Comparison of ENCODE assay signal across 8 cellular contexts in genomic region chr1:148151911-148152391, GRCh38. TPM values are rescaled to one million over a fixed set of nuclear protein-coding genes. Genes with fewer than 3 reads are reported as not detected.
DNase-seq lines count a peak whose midpoint lies in the region; ATAC-seq, FAIRE-seq and TF ChIP-seq lines count a peak whose summit lies in the region.
"Not testable (repeated sequence)": the region's sequence is repeated elsewhere in the genome, so short reads cannot be mapped to it uniquely, and the experiment has no call there.

Gene NBPF11 (minus strand): TSS chr1:148152281. CDS start chr1:148127003, 25,278 bp downstream.

- peak; percentile 40 for FAIRE-seq in RCC 7860 (lab: Jason Lieb, UNC)

- H3K9me2 ChIP-seq in GM23338 (ENCODE audit: insufficient read depth) = not testable (repeated sequence)

- H3K4me3 ChIP-seq in GM23338 = peak within 1 kb of the TSS; percentile 81
- peak within 1 kb of the TSS; percentile 59 to 63 for H3K4me3 ChIP-seq in esophagus (ENCODE audit: low read depth in 1 of 2, low read length in 2 of 2)
- peak within 1 kb of the TSS; percentile 33 to 73 for H3K4me3 ChIP-seq in muscle layer of duodenum (ENCODE audit: low read depth in 1 of 2, low read length in 2 of 2)

- H2AFZ ChIP-seq in GM23338 = not testable (repeated sequence)

- peak within 1 kb of the TSS; percentile 69; the same call in 1 of the 2 replicates for H3K27ac ChIP-seq in GM23338 (ENCODE audit: low read depth)
- peak within 1 kb of the TSS; percentile 47 to 61 for H3K27ac ChIP-seq in esophagus (ENCODE audit: low read depth in 2 of 2, low read length in 1 of 2)
- not testable (repeated sequence) for H3K27ac ChIP-seq in muscle layer of duodenum (ENCODE audit: low read length)

- ATAC-seq in GM23338 = peak; percentile 94

- WGBS in esophagus, 2 donors = 0% methylated on average over 41 of the region's 41 CpGs

- H3K27me3 Mint-ChIP-seq in GM23338 (ENCODE audit: insufficient read depth, low read depth, poor library complexity) = not testable (repeated sequence)

- peak within 1 kb of the TSS; percentile 98 for H3K27ac Mint-ChIP-seq in GM23338

- DNase-seq in DMS 273 treated with DMSO at 0.1 percent for 48 hours (lab: John Stamatoyannopoulos, UW) (peak; percentile 46), GM23338 (ENCODE audit: low spot score) (peak; percentile 86), Kasumi-1 (lab: John Stamatoyannopoulos, UW) (peak; percentile 70 to 72), RCC 7860 (ENCODE audit: low spot score) (peak; percentile 70)
- peak; percentile 81 for DNase-seq in activated T-cell treated with anti-CD3 and anti-CD28 coated beads, Interleukin-2, amount 50 U/mL, for 1 hour
- DNase-seq in stimulated activated CD8-positive, alpha-beta memory T cell treated with anti-CD3 and anti-CD28 coated beads, Interleukin-2, amount 100 ng/mL, for 48 hours (ENCODE audit: low read depth in 2 of 2) = peak; percentile 77 to 79

- not testable (repeated sequence) for H3K36me3 ChIP-seq in GM23338 (ENCODE audit: insufficient read depth); esophagus (ENCODE audit: control insufficient read depth in 2 of 2, insufficient read depth in 2 of 2, low read length in 1 of 2); muscle layer of duodenum (ENCODE audit: control insufficient read depth in 1 of 2, insufficient read depth in 2 of 2, low read length in 2 of 2)

- peak within 1 kb of the TSS; percentile 94 for H3K4me2 ChIP-seq in GM23338

- not testable (repeated sequence) for H3K9me3 Mint-ChIP-seq in GM23338

- not testable (repeated sequence) for H3K9me3 ChIP-seq in esophagus (ENCODE audit: control insufficient read depth in 2 of 2, insufficient read depth in 1 of 2, low read depth in 1 of 2, low read length in 1 of 2); muscle layer of duodenum (ENCODE audit: control insufficient read depth in 1 of 2, low read length in 2 of 2)

- H3K27me3 ChIP-seq in GM23338 (ENCODE audit: insufficient read depth); esophagus (ENCODE audit: control insufficient read depth in 1 of 2, insufficient read depth in 2 of 2, low read length in 2 of 2); muscle layer of duodenum (ENCODE audit: low read depth, low read length): not testable (repeated sequence)

- H4K20me1 ChIP-seq in GM23338 (replicated peaks; ENCODE audit: insufficient read depth) = not testable (repeated sequence)

- H3K79me2 ChIP-seq in GM23338 (replicated peaks; ENCODE audit: insufficient read depth) = peaks cover 11% of the 10 kb centered on the region

- H3K4me3 Mint-ChIP-seq in GM23338 = peak within 1 kb of the TSS; percentile 93

- TF ChIP-seq CTCF in GM23338 (conservative IDR thresholded peaks at IDR 0.05; ENCODE audit: low read depth in 2 of 2) = not testable (repeated sequence)

- H3K4me1 ChIP-seq in GM23338 (ENCODE audit: insufficient read depth); esophagus (ENCODE audit: control insufficient read depth in 2 of 2, insufficient read depth in 2 of 2, low read length in 1 of 2); muscle layer of duodenum (ENCODE audit: control insufficient read depth in 1 of 2, insufficient read depth in 2 of 2, low read length in 2 of 2): not testable (repeated sequence)

- H3F3A ChIP-seq in GM23338 (replicated peaks; ENCODE audit: low read depth) = not testable (repeated sequence)

- not testable (repeated sequence) for H3K36me3 Mint-ChIP-seq in GM23338 (ENCODE audit: low read depth)

- H3K4me1 Mint-ChIP-seq in GM23338 = peaks cover 16% of the 10 kb centered on the region

TF ChIP-seq in GM23338, 12 proteins besides CTCF, POLR2A, EP300 and RAD21:
- peak; percentile 37; the same call in 1 of the 2 replicates for TF ChIP-seq POLR2AphosphoS5 (IDR thresholded peaks at IDR 0.05; ENCODE audit: low read depth)

RNA-seq across cellular contexts. Expression of gene NBPF11, which starts in this region (rescaled TPM):
- total RNA-seq in GM23338 (2014; rRNA removed; shearing (Covaris generic)) = 5.6 and 8.5 TPM in 2 replicates
- 5.6 and 6.7 TPM in 2 replicates for polyA plus RNA-seq in GM23338 (2016; fragmentation: Nextera tagmentation; extraction: Ambion mirVana)
- 1 to 10 TPM; 3.1 to 6.5 TPM for polyA plus RNA-seq in esophagus
